In genomic region chr16:67216612-67217490, GRCh38 we compare ENCODE assay signal across 9 cellular contexts. TPM values are rescaled to one million over a fixed set of nuclear protein-coding genes. Genes with fewer than 3 reads are reported as not detected.
DNase-seq lines count a peak whose midpoint lies in the region; ATAC-seq and TF ChIP-seq lines count a peak whose summit lies in the region.
"Had no signal": no experiment of that assay in that cellular context is flagged by ENCODE, and none has a peak within 500 bp of the region (broad histone marks: within the 10 kb centered on the region; RNA-seq: fewer than 3 reads in every experiment).

No MANE protein-coding gene starts in this region.

- peaks cover 28% of the 10 kb centered on the region for H3K27me3 Mint-ChIP-seq in Calu3 (ENCODE audit: unreplicated experiment)
- H3K27me3 Mint-ChIP-seq: memory B cell had no signal

- no peaks in the 10 kb centered on the region for H3K36me3 Mint-ChIP-seq in activated naive CD4-positive, alpha-beta T cell treated with anti-CD3 and anti-CD28 coated beads, Interleukin-2, amount 50 U/mL, for 72 hours
- no peaks in the 10 kb centered on the region for H3K36me3 Mint-ChIP-seq in Calu3 (ENCODE audit: insufficient read depth, unreplicated experiment)

- no peaks in the 10 kb centered on the region for H3K27me3 ChIP-seq in right atrium auricular region
- no peaks in the 10 kb centered on the region for H3K27me3 ChIP-seq in upper lobe of right lung

- H3K4me1 ChIP-seq in right atrium auricular region (peaks cover 0 to 22% of the 10 kb centered on the region in 2 donors), upper lobe of right lung (peaks cover 21% of the 10 kb centered on the region)

- H3K4me3 Mint-ChIP-seq in Calu3 (ENCODE audit: low read depth, unreplicated experiment): no peak overlapping the region
- H3K4me3 Mint-ChIP-seq: memory B cell had no signal

- no peaks in the 10 kb centered on the region for H3K4me1 Mint-ChIP-seq in Calu3 (ENCODE audit: low read depth, unreplicated experiment)

- H3K4me3 ChIP-seq in right atrium auricular region (no peak overlapping the region), upper lobe of right lung (no peak overlapping the region)
- H3K4me3 ChIP-seq: smooth muscle cell had no signal

- H3K36me3 ChIP-seq in right atrium auricular region (no peaks in the 10 kb centered on the region), upper lobe of right lung (no peaks in the 10 kb centered on the region)

- no TSS peak for BruUV-seq in Calu3 (replicated peaks; lab: Mats Ljungman, UMichigan)

- CTCF ChIA-PET in Calu3 (lab: Charles Lee): no interaction called here

- H3K27ac ChIP-seq in right atrium auricular region (peak overlapping the region; percentile 72 to 74), upper lobe of right lung (peak overlapping the region; percentile 77)

- TF ChIP-seq CTCF in right atrium auricular region (IDR thresholded peaks at IDR 0.05) (no peak), upper lobe of right lung (IDR thresholded peaks at IDR 0.05) (no peak), Calu3 (IDR thresholded peaks at IDR 0.05; ENCODE audit: unreplicated experiment) (no peak)

- DNase-seq in activated naive CD4-positive, alpha-beta T cell treated with anti-CD3 and anti-CD28 coated beads, Interleukin-2, amount 50 U/mL, for 72 hours (ENCODE audit: low spot score in 2 of 2): no peak
- no peak for DNase-seq in activated naive CD4-positive, alpha-beta T cell treated with anti-CD3 and anti-CD28 coated beads, Interleukin-2, amount 50 U/mL, for 16 hours
- peak; percentile 83 for DNase-seq in right atrium auricular region (ENCODE audit: low spot score)
- no peak for DNase-seq in upper lobe of right lung
- DNase-seq in NCI-H1436 treated with DMSO at 0.1 percent for 48 hours (lab: John Stamatoyannopoulos, UW): no peak
- no peak for DNase-seq in Calu3
- DNase-seq: stimulated activated naive CD4-positive, alpha-beta T cell had no signal

- H3K9me3 ChIP-seq in right atrium auricular region (no peaks in the 10 kb centered on the region), upper lobe of right lung (no peaks in the 10 kb centered on the region)

- no peaks in the 10 kb centered on the region for H3K9me3 Mint-ChIP-seq in activated naive CD4-positive, alpha-beta T cell treated with anti-CD3 and anti-CD28 coated beads, Interleukin-2, amount 50 U/mL, for 72 hours
- H3K9me3 Mint-ChIP-seq in Calu3 (ENCODE audit: low read depth, unreplicated experiment): no peaks in the 10 kb centered on the region
- H3K9me3 Mint-ChIP-seq: memory B cell had no signal

- intact Hi-C loops in upper lobe of right lung (cut with DNase I): no loop called here
- intact Hi-C loops in Calu3 (cut with micrococcal nuclease; ENCODE audit: unreplicated experiment): no loop called here

- no peak for ATAC-seq in activated naive CD4-positive, alpha-beta T cell treated with anti-CD3 and anti-CD28 coated beads, Interleukin-2, amount 50 U/mL, for 72 hours
- peak; percentile 85 for ATAC-seq in upper lobe of right lung

- peak overlapping the region; percentile 26 to 75 for H3K27ac Mint-ChIP-seq in activated naive CD4-positive, alpha-beta T cell treated with anti-CD3 and anti-CD28 coated beads, Interleukin-2, amount 50 U/mL, for 72 hours
- H3K27ac Mint-ChIP-seq in Calu3 (ENCODE audit: unreplicated experiment): no peak overlapping the region
- H3K27ac Mint-ChIP-seq: memory B cell had no signal

RNA-seq across cellular contexts. Expression of gene TMEM208, which starts 10.1 kb away (rescaled TPM):
- 10 to 100 TPM; 28.4 to 35.4 TPM for total RNA-seq in activated naive CD4-positive, alpha-beta T cell treated with anti-CD3 and anti-CD28 coated beads, Interleukin-2, amount 50 U/mL, for 72 hours
- total RNA-seq in right atrium auricular region (10 to 100 TPM; 16.9 to 27.8 TPM), upper lobe of right lung (39.3 TPM), Calu3 (2022) (53.5 and 69.2 TPM in 2 replicates)

RNA-seq across cellular contexts. Expression of gene ELMO3, which starts 17.9 kb away (rescaled TPM):
- total RNA-seq in activated naive CD4-positive, alpha-beta T cell treated with anti-CD3 and anti-CD28 coated beads, Interleukin-2, amount 50 U/mL, for 72 hours: 1 to 10 TPM; 4.0 to 7.0 TPM
- total RNA-seq in right atrium auricular region: 1 to 10 TPM in 1 of 2 donors, under 1 TPM in 1; 0.37 to 2.2 TPM
- total RNA-seq in upper lobe of right lung: 17.5 TPM
- total RNA-seq in Calu3 (2022): 31.9 and 43.2 TPM in 2 replicates

RNA-seq across cellular contexts. Expression of gene E2F4, which starts 24.9 kb away (rescaled TPM):
- 100 to 1,000 TPM in 1 of 2 donors, 10 to 100 TPM in 1; 71.7 to 104 TPM for total RNA-seq in activated naive CD4-positive, alpha-beta T cell treated with anti-CD3 and anti-CD28 coated beads, Interleukin-2, amount 50 U/mL, for 72 hours
- total RNA-seq in right atrium auricular region: 10 to 100 TPM; 53.8 to 70.3 TPM
- 68.2 TPM for total RNA-seq in upper lobe of right lung
- 95.3 and 101 TPM in 2 replicates for total RNA-seq in Calu3 (2022)

RNA-seq across cellular contexts. Expression of gene EXOC3L1, which starts 26.9 kb away (rescaled TPM):
- total RNA-seq in activated naive CD4-positive, alpha-beta T cell treated with anti-CD3 and anti-CD28 coated beads, Interleukin-2, amount 50 U/mL, for 72 hours: under 1 TPM in 1 of 2 donors, not detected in 1; 0.36 TPM
- total RNA-seq in right atrium auricular region: 1 to 10 TPM; 2.2 to 2.5 TPM
- total RNA-seq in upper lobe of right lung: 17.1 TPM
- 0.31 and 1.2 TPM in 2 replicates for total RNA-seq in Calu3 (2022)
- total RNA-seq: smooth muscle cell had no signal

RNA-seq across cellular contexts. Expression of gene FHOD1, which starts 30.4 kb away (rescaled TPM):
- total RNA-seq in activated naive CD4-positive, alpha-beta T cell treated with anti-CD3 and anti-CD28 coated beads, Interleukin-2, amount 50 U/mL, for 72 hours: 100 to 1,000 TPM; 104 to 133 TPM
- total RNA-seq in right atrium auricular region (10 to 100 TPM in 1 of 2 donors, 1 to 10 TPM in 1; 5.3 to 11.6 TPM), upper lobe of right lung (94.9 TPM), Calu3 (2022) (37.2 and 37.9 TPM in 2 replicates)
